Comparison of ENCODE assay signal across 1 cellular context in the genomic region with DNA sequence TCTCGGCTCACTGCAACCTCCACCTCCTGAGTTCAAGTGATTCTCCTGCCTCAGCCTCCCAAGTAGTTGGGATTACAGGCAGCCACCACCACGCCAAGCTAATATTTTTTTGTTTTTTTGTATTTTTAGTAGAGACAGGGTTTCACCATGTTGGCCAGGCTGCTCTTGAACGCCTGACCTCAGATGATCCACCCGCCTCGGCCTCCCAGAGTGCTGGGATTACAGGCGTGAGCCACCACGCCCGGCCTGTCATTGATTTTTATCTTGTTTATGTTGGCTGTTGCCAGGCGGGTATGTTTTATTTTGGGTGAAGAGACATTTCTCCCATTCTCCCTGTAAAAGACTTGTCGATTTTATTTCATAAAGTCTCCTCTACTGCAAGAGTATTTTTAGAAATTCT.
TF ChIP-seq lines count a peak whose summit lies in the region.

No MANE protein-coding gene starts in this region.

TF ChIP-seq in HepG2, 621 proteins besides CTCF, POLR2A, EP300 and RAD21:
- 0 out of 2 replicates have a peak, but pooled peaks have one; percentile 27 for TF ChIP-seq ZNF460 (CRISPR knock-in tag; IDR thresholded peaks at IDR 0.05; ENCODE audit: borderline replicate concordance)
- TF ChIP-seq, protein P1, sequence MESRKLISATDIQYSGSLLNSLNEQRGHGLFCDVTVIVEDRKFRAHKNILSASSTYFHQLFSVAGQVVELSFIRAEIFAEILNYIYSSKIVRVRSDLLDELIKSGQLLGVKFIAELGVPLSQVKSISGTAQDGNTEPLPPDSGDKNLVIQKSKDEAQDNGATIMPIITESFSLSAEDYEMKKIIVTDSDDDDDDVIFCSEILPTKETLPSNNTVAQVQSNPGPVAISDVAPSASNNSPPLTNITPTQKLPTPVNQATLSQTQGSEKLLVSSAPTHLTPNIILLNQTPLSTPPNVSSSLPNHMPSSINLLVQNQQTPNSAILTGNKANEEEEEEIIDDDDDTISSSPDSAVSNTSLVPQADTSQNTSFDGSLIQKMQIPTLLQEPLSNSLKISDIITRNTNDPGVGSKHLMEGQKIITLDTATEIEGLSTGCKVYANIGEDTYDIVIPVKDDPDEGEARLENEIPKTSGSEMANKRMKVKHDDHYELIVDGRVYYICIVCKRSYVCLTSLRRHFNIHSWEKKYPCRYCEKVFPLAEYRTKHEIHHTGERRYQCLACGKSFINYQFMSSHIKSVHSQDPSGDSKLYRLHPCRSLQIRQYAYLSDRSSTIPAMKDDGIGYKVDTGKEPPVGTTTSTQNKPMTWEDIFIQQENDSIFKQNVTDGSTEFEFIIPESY (CRISPR knock-in tag; IDR thresholded peaks at IDR 0.05): peak; percentile 59
